In genomic region chr4:5890063-5890727, GRCh38 we compare ENCODE assay signal across 9 cellular contexts. TPM values are rescaled to one million over a fixed set of nuclear protein-coding genes. Genes with fewer than 3 reads are reported as not detected.
DNase-seq lines count a peak whose midpoint lies in the region; ATAC-seq and TF ChIP-seq lines count a peak whose summit lies in the region.
"Had no signal": no experiment of that assay in that cellular context is flagged by ENCODE, and none has a peak within 500 bp of the region (broad histone marks: within the 10 kb centered on the region; RNA-seq: fewer than 3 reads in every experiment).

No MANE protein-coding gene starts in this region.

- in situ Hi-C loops in astrocyte of the spinal cord (cut with HindIII; ENCODE audit: low sequenced_read_pairs), result no loop called here

- H3K4me3 ChIP-seq in astrocyte of the spinal cord (ENCODE audit: low read depth, low read length) (no peak overlapping the region), psoas muscle (no peak overlapping the region)

- no peak overlapping the region for H3K27ac ChIP-seq in psoas muscle

- peaks cover 0 to 88% (median 40%) of the 10 kb centered on the region in 3 donors for H3K27me3 ChIP-seq in psoas muscle (ENCODE audit: insufficient read depth in 3 of 3, low read length in 2 of 3)

- ATAC-seq in GM19023 (IDR thresholded peaks at IDR 0.05; ENCODE audit: unreplicated experiment), result no peak
- ATAC-seq in GM18502 (IDR thresholded peaks at IDR 0.05; ENCODE audit: poor library complexity, unreplicated experiment), result no peak
- ATAC-seq in psoas muscle, result no peak

- H3K9me3 ChIP-seq in psoas muscle, result no peaks in the 10 kb centered on the region

- WGBS in psoas muscle, 3 donors, result 0 to 2% (median 1%) methylated on average over 37 to 41 of the region's 41 CpGs

- H3K4me1 ChIP-seq in psoas muscle, result peaks cover 3% of the 10 kb centered on the region

- TF ChIP-seq CTCF in astrocyte of the spinal cord (IDR thresholded peaks at IDR 0.05; ENCODE audit: low read depth, low read length), result no peak
- TF ChIP-seq CTCF in psoas muscle (IDR thresholded peaks at IDR 0.05), result no peak

- H3K36me3 ChIP-seq in psoas muscle (ENCODE audit: insufficient read depth in 1 of 2, low read depth in 1 of 2), result no peaks in the 10 kb centered on the region

- peak; percentile 92 for DNase-seq in DMS 273 (lab: John Stamatoyannopoulos, UW; ENCODE audit: unreplicated experiment)
- peak; percentile 76 to 85 for DNase-seq in NCI-H187 (lab: John Stamatoyannopoulos, UW)
- DNase-seq in astrocyte of the spinal cord (ENCODE audit: low read depth, low spot score), result peak; percentile 18
- DNase-seq in myocyte (ENCODE audit: low read depth), result peak; percentile 41
- DNase-seq in psoas muscle, result no peak
- no peak for DNase-seq in NK-92 (lab: John Stamatoyannopoulos, UW; ENCODE audit: unreplicated experiment)

- intact Hi-C loops in psoas muscle (cut with DNase I), result no loop called here

RNA-seq across cellular contexts. Expression of gene CRMP1, which starts 2.7 kb away (rescaled TPM):
- total RNA-seq in myocyte (23.2 and 23.6 TPM in 2 replicates), psoas muscle (under 1 TPM; 0.14 to 0.89 (median 0.41) TPM)
- 57.6 TPM for polyA plus RNA-seq in myocyte (2012)
- polyA plus RNA-seq in psoas muscle, result under 1 TPM; 0.10 to 0.59 (median 0.13) TPM
- total RNA-seq: bronchial epithelial cell had no signal

Comparison
In these comparisons a context has a peak if more than half of its experiments do, and no peak if none do; other contexts are left out.
1. DNase-seq: peak in DMS 273 (single experiment), NCI-H187 (2 of 2), astrocyte of the spinal cord (single experiment) and myocyte (single experiment); none in psoas muscle (0 of 2) and NK-92 (single experiment).
2. RNA of gene CRMP1, which starts 2.7 kb away (total RNA-seq): 23.2 to 23.6 TPM in myocyte; 0.14 to 0.89 TPM in psoas muscle; every median in the first group is over 10 times any median in the second.